Comparison of ENCODE assay signal across 1 cellular context in the genomic region with DNA sequence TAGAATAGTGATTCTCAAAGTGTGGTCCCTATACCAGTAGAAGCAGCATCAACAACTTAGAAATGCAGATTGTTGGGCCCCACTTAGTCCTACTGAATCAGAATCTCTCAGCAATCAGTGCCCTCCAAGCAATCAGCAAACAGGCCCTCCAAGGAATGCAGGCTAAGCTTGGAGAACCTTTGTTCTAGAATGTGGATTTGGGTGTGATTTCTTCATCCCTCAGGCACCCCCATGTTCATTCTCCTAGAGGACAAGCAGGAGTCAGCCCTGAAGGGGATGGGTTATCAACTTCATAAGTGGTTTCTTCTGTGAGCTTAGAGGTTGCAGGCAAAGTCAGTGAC.
A peak's percentile ranks its signal among the peaks of the same experiment; 100 is the strongest.
TF ChIP-seq lines count a peak whose summit lies in the region.

No MANE protein-coding gene starts in this region.

TF ChIP-seq in H1, 55 proteins besides CTCF, POLR2A, EP300 and RAD21:
- peak; percentile 24 for TF ChIP-seq ASH2L (IDR thresholded peaks at IDR 0.05; ENCODE audit: low read length)
- 0 out of 2 replicates have a peak, but pooled peaks have one; percentile 30 for TF ChIP-seq TEAD4 (IDR thresholded peaks at IDR 0.05; ENCODE audit: low read depth, low read length)
- TF ChIP-seq CHD2 (IDR thresholded peaks at IDR 0.05; ENCODE audit: low read length) = no peak
